Comparison of ENCODE assay signal across 15 cellular contexts in genomic region chr1:197799271-197799670, GRCh38. TPM values are rescaled to one million over a fixed set of nuclear protein-coding genes. Genes with fewer than 3 reads are reported as not detected.
A peak's percentile ranks its signal among the peaks of the same experiment; 100 is the strongest.
DNase-seq lines count a peak whose midpoint lies in the region; ATAC-seq, FAIRE-seq and TF ChIP-seq lines count a peak whose summit lies in the region.
"Had no signal": no experiment of that assay in that cellular context is flagged by ENCODE, and none has a peak within 500 bp of the region (broad histone marks: within the 10 kb centered on the region; RNA-seq: fewer than 3 reads in every experiment).

No MANE protein-coding gene starts in this region.

- H3K4me1 Mint-ChIP-seq in activated T-cell treated with anti-CD3 and anti-CD28 coated beads, Interleukin-2, amount 50 U/mL, for 72 hours (ENCODE audit: low read depth) = no peaks in the 10 kb centered on the region
- H3K4me1 Mint-ChIP-seq: brain; naive thymus-derived CD8-positive, alpha-beta T cell; stimulated activated naive CD8-positive, alpha-beta T cell treated with anti-CD3 and anti-CD28 coated beads, Interleukin-15, amount 100 ng/mL, for 72 hours had no signal

- DNase-seq in AG08396 (ENCODE audit: low spot score) (peak; percentile 57), HK-2 (ENCODE audit: unreplicated experiment) (peak; percentile 56), amniotic epithelial cell (ENCODE audit: low read depth) (peak; percentile 62), keratinocyte (ENCODE audit: low read depth, low spot score) (no peak), NCI-H1694 (lab: John Stamatoyannopoulos, UW) (no peak)
- no peak for DNase-seq in activated T-cell treated with anti-CD3 and anti-CD28 coated beads, Interleukin-2, amount 50 U/mL, for 72 hours
- DNase-seq: naive thymus-derived CD8-positive, alpha-beta T cell; NCI-H524; stimulated activated naive CD8-positive, alpha-beta T cell treated with anti-CD3 and anti-CD28 coated beads, Interleukin-15, amount 100 ng/mL, for 72 hours; T-helper 1 cell had no signal

- H3K27me3 ChIP-seq in keratinocyte (ENCODE audit: control insufficient read depth, extremely low read depth, insufficient read depth, low read length) = no peaks in the 10 kb centered on the region

- H3K36me3 Mint-ChIP-seq in activated T-cell treated with anti-CD3 and anti-CD28 coated beads, Interleukin-2, amount 50 U/mL, for 72 hours (ENCODE audit: insufficient read depth in 2 of 2) = peaks cover 11 to 30% of the 10 kb centered on the region in 2 donors

- peaks cover 9% of the 10 kb centered on the region for H3K4me1 ChIP-seq in keratinocyte (ENCODE audit: control insufficient read depth, extremely low read depth, insufficient read depth, low read length)

- no peaks in the 10 kb centered on the region for H3K9me1 ChIP-seq in keratinocyte (ENCODE audit: control insufficient read depth, extremely low read depth, insufficient read depth, low read length)

- H3K4me2 ChIP-seq in keratinocyte (ENCODE audit: control insufficient read depth, extremely low read depth, insufficient read depth, low read depth, low read length) = no peak overlapping the region
- H3K4me2 ChIP-seq: KMS-11 had no signal

- no peaks in the 10 kb centered on the region for H3K79me2 ChIP-seq in keratinocyte (ENCODE audit: control insufficient read depth, insufficient read depth, low read length)

- H3K4me3 Mint-ChIP-seq in activated T-cell treated with anti-CD3 and anti-CD28 coated beads, Interleukin-2, amount 50 U/mL, for 72 hours = no peak overlapping the region
- H3K4me3 Mint-ChIP-seq: brain; naive thymus-derived CD8-positive, alpha-beta T cell; stimulated activated naive CD8-positive, alpha-beta T cell treated with anti-CD3 and anti-CD28 coated beads, Interleukin-15, amount 100 ng/mL, for 72 hours had no signal

- TF ChIP-seq CTCF in keratinocyte (optimal IDR thresholded peaks at IDR 0.05 in 1 of 3, IDR thresholded peaks at IDR 0.05 in 1 of 3, conservative IDR thresholded peaks at IDR 0.05 in 1 of 3; ENCODE audit: extremely low read depth in 1 of 3, insufficient read depth in 2 of 3, low read length in 3 of 3) = no peak

- H3K9ac ChIP-seq in keratinocyte (ENCODE audit: control insufficient read depth, extremely low read depth, insufficient read depth, low read length) = no peak overlapping the region
- H3K9ac ChIP-seq: KMS-11 had no signal

- peaks cover 6% of the 10 kb centered on the region for H3K27me3 Mint-ChIP-seq in activated T-cell treated with anti-CD3 and anti-CD28 coated beads, Interleukin-2, amount 50 U/mL, for 72 hours (ENCODE audit: low read depth)
- H3K27me3 Mint-ChIP-seq: stimulated activated naive CD8-positive, alpha-beta T cell treated with anti-CD3 and anti-CD28 coated beads, Interleukin-15, amount 100 ng/mL, for 72 hours had no signal

- peaks cover 18 to 19% of the 10 kb centered on the region in 2 donors for H3K9me3 Mint-ChIP-seq in activated T-cell treated with anti-CD3 and anti-CD28 coated beads, Interleukin-2, amount 50 U/mL, for 72 hours

- H4K20me1 ChIP-seq in keratinocyte (ENCODE audit: control insufficient read depth, extremely low read depth, insufficient read depth, low read length) = no peaks in the 10 kb centered on the region

- H2AFZ ChIP-seq in keratinocyte (ENCODE audit: control insufficient read depth, low read length) = peak overlapping the region; percentile 66

- no peak overlapping the region for H3K4me3 ChIP-seq in keratinocyte (ENCODE audit: control insufficient read depth in 2 of 3, extremely low read depth in 1 of 3, insufficient read depth in 2 of 3, low read depth in 1 of 3, low read length in 3 of 3)

- ATAC-seq in GM18520 (IDR thresholded peaks at IDR 0.05; ENCODE audit: unreplicated experiment) (no peak), HG03469 (IDR thresholded peaks at IDR 0.05; ENCODE audit: unreplicated experiment) (no peak)
- no peak for ATAC-seq in activated T-cell treated with anti-CD3 and anti-CD28 coated beads, Interleukin-2, amount 50 U/mL, for 72 hours (replicated peaks in 1 of 2)
- ATAC-seq: naive thymus-derived CD8-positive, alpha-beta T cell; stimulated activated naive CD8-positive, alpha-beta T cell treated with anti-CD3 and anti-CD28 coated beads, Interleukin-15, amount 100 ng/mL, for 72 hours had no signal

- peaks cover 4% of the 10 kb centered on the region for H3K9me3 ChIP-seq in keratinocyte (ENCODE audit: control insufficient read depth, low read depth, low read length)

- no peaks in the 10 kb centered on the region for H3K36me3 ChIP-seq in keratinocyte (ENCODE audit: control insufficient read depth in 2 of 2, extremely low read depth in 1 of 2, insufficient read depth in 2 of 2, low read length in 2 of 2)

- H3K27ac ChIP-seq in keratinocyte (ENCODE audit: control insufficient read depth, insufficient read depth, low read length) = no peak overlapping the region
- H3K27ac ChIP-seq: KMS-11 had no signal

- peak; percentile 59 for FAIRE-seq in keratinocyte (lab: Jason Lieb, UNC)
- FAIRE-seq: GM18507 had no signal

- no peak overlapping the region for H3K27ac Mint-ChIP-seq in activated T-cell treated with anti-CD3 and anti-CD28 coated beads, Interleukin-2, amount 50 U/mL, for 72 hours
- H3K27ac Mint-ChIP-seq: brain; naive thymus-derived CD8-positive, alpha-beta T cell had no signal

- dilution Hi-C loops in keratinocyte (cut with MboI; ENCODE audit: extremely low pct_ligation_motif_present, low sequenced_read_pairs) = no loop called here

RNA-seq across cellular contexts. Expression of gene DENND1B, which starts 24.0 kb away (rescaled TPM):
- 4.8 to 7.6 TPM (median 5.2 TPM) in 3 replicates for polyA plus RNA-seq in keratinocyte
- polyA plus RNA-seq in keratinocyte (2011; ENCODE audit: low read depth) = 4.1 TPM
- 2.7 and 7.0 TPM in 2 replicates for polyA plus RNA-seq in keratinocyte (2011; cell fraction: cytosol; rRNA removed)
- 9.5 and 11.2 TPM in 2 replicates for polyA plus RNA-seq in keratinocyte (2011; cell fraction: nucleus; rRNA removed)
- 4.4 TPM in 2 replicates for polyA plus RNA-seq in keratinocyte (2012; ENCODE audit: low replicate concordance)
- 8.1 to 36.8 TPM (median 22.4 TPM) in 3 replicates for polyA minus RNA-seq in keratinocyte
- polyA minus RNA-seq in keratinocyte (2011; cell fraction: cytosol; rRNA and poly(A)+ RNA removed) = 6.1 TPM
- 31.0 and 55.8 TPM in 2 replicates for polyA minus RNA-seq in keratinocyte (2011; cell fraction: nucleus; rRNA and poly(A)+ RNA removed)
- total RNA-seq in activated T-cell treated with anti-CD3 and anti-CD28 coated beads, Interleukin-2, amount 50 U/mL, for 72 hours = 10 to 100 TPM; 17.7 to 19.9 TPM

Comparison
In these comparisons a context has a peak if more than half of its experiments do, and no peak if none do; other contexts are left out.
1. DNase-seq: peak in AG08396 (single experiment), HK-2 (single experiment) and amniotic epithelial cell (single experiment); none in keratinocyte (single experiment), NCI-H1694 (single experiment) and activated T-cell treated with anti-CD3 and anti-CD28 coated beads, Interleukin-2, amount 50 U/mL, for 72 hours (0 of 2).